ENCODE assay signal across 14 cellular contexts in the genomic region with DNA sequence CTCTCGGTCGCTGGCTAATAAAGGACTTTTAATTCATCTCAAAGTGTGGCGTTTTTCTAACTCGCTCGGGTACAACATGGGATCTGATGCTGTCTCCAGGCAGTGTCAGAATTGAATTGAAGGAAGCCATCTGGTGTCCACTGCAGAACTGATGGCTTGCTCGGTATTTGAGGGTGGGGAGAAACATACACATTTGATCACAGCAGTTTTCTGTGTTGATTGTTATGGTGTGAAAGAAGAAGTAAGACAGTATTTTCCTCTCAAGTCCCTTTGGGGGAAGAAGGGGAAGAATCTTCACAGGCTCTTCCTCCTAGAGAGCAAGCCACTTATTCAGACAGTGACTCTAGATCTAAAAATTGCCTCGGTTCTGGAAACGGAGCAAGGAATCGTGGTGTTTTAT. TPM values are rescaled to one million over a fixed set of nuclear protein-coding genes. Genes with fewer than 3 reads are reported as not detected.
DNase-seq lines count a peak whose midpoint lies in the region; ATAC-seq and TF ChIP-seq lines count a peak whose summit lies in the region.
"Had no signal": no experiment of that assay in that cellular context is flagged by ENCODE, and none has a peak within 500 bp of the region (broad histone marks: within the 10 kb centered on the region; RNA-seq: fewer than 3 reads in every experiment).

No MANE protein-coding gene starts in this region.

- no peaks in the 10 kb centered on the region for H3K36me3 ChIP-seq in Loucy (ENCODE audit: insufficient read depth, low read length)

- H3K9ac ChIP-seq in Loucy (ENCODE audit: low read depth, low read length, poor library complexity, severe bottlenecking) = no peak overlapping the region
- H3K9ac ChIP-seq: parathyroid adenoma had no signal

- H3F3A ChIP-seq in Loucy (ENCODE audit: low read depth) = no peaks in the 10 kb centered on the region; the same call in 1 of the 2 replicates

- peaks cover 5% of the 10 kb centered on the region for H3K4me1 ChIP-seq in Loucy (ENCODE audit: insufficient read depth, low read length, poor library complexity, severe bottlenecking)
- H3K4me1 ChIP-seq: parathyroid adenoma had no signal

- DNase-seq in DMS 273 (lab: John Stamatoyannopoulos, UW; ENCODE audit: unreplicated experiment) (peak; percentile 28), DMS 273 treated with DMSO at 0.1 percent for 48 hours (lab: John Stamatoyannopoulos, UW) (no peak), medulla oblongata (ENCODE audit: extremely low spot score) (peak; percentile 47), cardiac septum (ENCODE audit: low spot score) (no peak)
- DNase-seq: activated CD4-positive, alpha-beta memory T cell treated with anti-CD3 and anti-CD28 coated beads for 36 hours; amniotic stem cell; CD4-positive, alpha-beta memory T cell; NCI-H226; T1000 had no signal

- intact Hi-C loops in cardiac septum (cut with DNase I) = no loop called here

- H3K79me2 ChIP-seq in Loucy (ENCODE audit: insufficient read depth, low read length) = no peaks in the 10 kb centered on the region
- H3K79me2 ChIP-seq: parathyroid adenoma had no signal

- no peak overlapping the region for H3K4me2 ChIP-seq in Loucy (ENCODE audit: low read depth, low read length, poor library complexity, severe bottlenecking)

- no peaks in the 10 kb centered on the region for H3K9me2 ChIP-seq in Loucy (replicated peaks; ENCODE audit: low read depth, low read length)

- no peaks in the 10 kb centered on the region for H3K27me3 ChIP-seq in Loucy (ENCODE audit: insufficient read depth, low read length, poor library complexity, severe bottlenecking)

- no peaks in the 10 kb centered on the region for H3K9me3 ChIP-seq in Loucy (ENCODE audit: insufficient read depth, low read depth, low read length)

- no peak for TF ChIP-seq CTCF in Loucy (conservative IDR thresholded peaks at IDR 0.05; ENCODE audit: low read length)

- ATAC-seq in SK-N-SH treated with all-trans-retinoic acid at 6 μM for 48 hours = peak; percentile 68
- no peak for ATAC-seq in HG03045 (IDR thresholded peaks at IDR 0.05; ENCODE audit: unreplicated experiment)
- ATAC-seq in HG02642 (IDR thresholded peaks at IDR 0.05; ENCODE audit: poor library complexity, unreplicated experiment) = no peak

- H3K4me3 ChIP-seq in Loucy (ENCODE audit: low read length, poor library complexity, severe bottlenecking) = no peak overlapping the region

- no peaks in the 10 kb centered on the region for H4K20me1 ChIP-seq in Loucy (ENCODE audit: insufficient read depth, low read length, poor library complexity, severe bottlenecking)

- H2AFZ ChIP-seq in Loucy (ENCODE audit: low read length) = 0 out of 2 replicates have a peak overlapping the region, but pooled peaks have one; percentile 10
- H2AFZ ChIP-seq: parathyroid adenoma had no signal

TF ChIP-seq in SK-N-SH treated with all-trans-retinoic acid at 6 μM for 48 hours, 23 proteins besides CTCF, POLR2A, EP300 and RAD21:
- no peak for TF ChIP-seq OSR1 (CRISPR knock-in tag; IDR thresholded peaks at IDR 0.05)
- TF ChIP-seq TCF4 (CRISPR knock-in tag; IDR thresholded peaks at IDR 0.05; ENCODE audit: borderline replicate concordance) = peak; percentile 21; the same call in 1 of the 2 replicates
TF ChIP-seq in SK-N-SH treated with all-trans-retinoic acid at 6 μM for 48 hours: peak in this region for 1.

RNA-seq across cellular contexts. Expression of gene MCCC1, which starts 15.1 kb away (rescaled TPM):
- total RNA-seq in cardiac septum = 32.5 TPM

RNA-seq across cellular contexts. Expression of gene LAMP3, which starts 48.2 kb away (rescaled TPM):
- total RNA-seq in cardiac septum = not detected

Comparison
In these comparisons a context has a peak if more than half of its experiments do, and no peak if none do; other contexts are left out.
1. DNase-seq: peak in DMS 273 (single experiment) and medulla oblongata (single experiment); none in DMS 273 treated with DMSO at 0.1 percent for 48 hours (single experiment) and cardiac septum (single experiment).